15 cellular contexts compared by ENCODE assay signal in the genomic region with DNA sequence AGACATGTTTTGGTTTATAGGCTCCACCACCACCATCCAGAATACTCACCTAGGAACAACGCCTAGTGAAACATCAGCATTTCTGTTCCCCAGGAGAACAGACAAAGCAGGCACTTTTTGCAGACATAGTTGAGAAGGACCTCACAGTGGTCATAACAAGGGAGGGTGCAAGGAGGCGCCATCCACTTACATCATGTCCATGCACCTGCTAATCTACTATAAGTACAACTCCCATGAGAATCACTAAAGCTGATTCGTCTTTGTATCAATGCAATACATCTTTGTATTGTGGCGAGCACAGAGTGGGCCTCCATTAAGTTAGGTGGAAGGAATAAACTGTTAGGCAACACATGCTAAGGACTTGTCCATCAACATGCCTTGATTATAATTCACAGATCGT.
"Had no signal": no experiment of that assay in that cellular context is flagged by ENCODE, and none has a peak within 500 bp of the region (broad histone marks: within the 10 kb centered on the region; RNA-seq: fewer than 3 reads in every experiment).

No MANE protein-coding gene starts in this region.

- H3K4me3 ChIP-seq: lower lobe of right lung had no signal

- ATAC-seq: activated T-cell treated with anti-CD3 and anti-CD28 coated beads, Interleukin-2, amount 50 U/mL, for 72 hours; left cardiac atrium; sciatic nerve; stimulated activated effector memory CD8-positive, alpha-beta T cell treated with anti-CD3 and anti-CD28 coated beads, Interleukin-12 subunit alpha, Interleukin-12 subunit beta, amount 100 ng/mL, for 72 hours had no signal

- H3K27me3 Mint-ChIP-seq: activated naive CD8-positive, alpha-beta T cell; brain had no signal

- H3K27ac ChIP-seq: lower lobe of right lung had no signal

- H3K36me3 ChIP-seq: lower lobe of right lung had no signal

- H3K4me3 Mint-ChIP-seq: activated CD4-positive, alpha-beta T cell treated with anti-CD3 and anti-CD28 coated beads, Interleukin-2, amount 10 ng/mL, durations not matched to agents 7 days and 5 days; activated naive CD8-positive, alpha-beta T cell; activated T-cell treated with anti-CD3 and anti-CD28 coated beads, Interleukin-2, amount 50 U/mL, for 72 hours; brain; stimulated activated effector memory CD8-positive, alpha-beta T cell treated with anti-CD3 and anti-CD28 coated beads, Interleukin-12 subunit alpha, Interleukin-12 subunit beta, amount 100 ng/mL, for 72 hours; T-helper 2 cell treated with Interferon-gamma antibody and Interleukin-4, amounts not matched to agents 5 μg/mL and 100 μg/mL, for 36 hours had no signal

- H3K9me3 Mint-ChIP-seq: activated CD4-positive, alpha-beta T cell treated with anti-CD3 and anti-CD28 coated beads, Interleukin-2, amount 10 ng/mL, durations not matched to agents 7 days and 5 days; activated T-cell treated with anti-CD3 and anti-CD28 coated beads, Interleukin-2, amount 50 U/mL, for 72 hours; stimulated activated effector memory CD8-positive, alpha-beta T cell treated with anti-CD3 and anti-CD28 coated beads, Interleukin-12 subunit alpha, Interleukin-12 subunit beta, amount 100 ng/mL, for 72 hours; T-helper 2 cell treated with Interferon-gamma antibody and Interleukin-4, amounts not matched to agents 5 μg/mL and 100 μg/mL, for 36 hours had no signal

- H3K27ac Mint-ChIP-seq: activated CD4-positive, alpha-beta T cell treated with anti-CD3 and anti-CD28 coated beads, Interleukin-2, amount 10 ng/mL, durations not matched to agents 7 days and 5 days; activated naive CD8-positive, alpha-beta T cell; activated T-cell treated with anti-CD3 and anti-CD28 coated beads, Interleukin-2, amount 50 U/mL, for 72 hours; stimulated activated effector memory CD8-positive, alpha-beta T cell treated with anti-CD3 and anti-CD28 coated beads, Interleukin-12 subunit alpha, Interleukin-12 subunit beta, amount 100 ng/mL, for 72 hours; T-helper 2 cell treated with Interferon-gamma antibody and Interleukin-4, amounts not matched to agents 5 μg/mL and 100 μg/mL, for 36 hours had no signal

- H3K36me3 Mint-ChIP-seq: activated naive CD8-positive, alpha-beta T cell; brain; stimulated activated effector memory CD8-positive, alpha-beta T cell treated with anti-CD3 and anti-CD28 coated beads, Interleukin-12 subunit alpha, Interleukin-12 subunit beta, amount 100 ng/mL, for 72 hours had no signal

- H3K4me1 Mint-ChIP-seq: activated CD4-positive, alpha-beta T cell treated with anti-CD3 and anti-CD28 coated beads, Interleukin-2, amount 10 ng/mL, durations not matched to agents 7 days and 5 days; stimulated activated effector memory CD8-positive, alpha-beta T cell treated with anti-CD3 and anti-CD28 coated beads, Interleukin-12 subunit alpha, Interleukin-12 subunit beta, amount 100 ng/mL, for 72 hours had no signal

- DNase-seq: activated CD4-positive, alpha-beta T cell treated with anti-CD3 and anti-CD28 coated beads, Interleukin-2, amount 10 ng/mL, durations not matched to agents 7 days and 5 days; activated CD8-positive, alpha-beta memory T cell treated with anti-CD3 and anti-CD28 coated beads, Interleukin-2, amount 50 U/mL, for 48 hours; activated gamma-delta T cell; activated T-cell treated with anti-CD3 and anti-CD28 coated beads, Interleukin-2, amount 50 U/mL, for 72 hours; effector CD8-positive, alpha-beta T cell; foreskin melanocyte; head of caudate nucleus; left cardiac atrium; lower lobe of right lung; stimulated activated CD4-positive, alpha-beta T cell treated with anti-CD3 and anti-CD28 coated beads, Interleukin-12 subunit alpha, Interleukin-12 subunit beta, amount 100 ng/mL, for 4 hours had no signal

- H3K9me3 ChIP-seq: lower lobe of right lung had no signal
